ENCODE assay signal across 26 cellular contexts in genomic region chrX:132561483-132561882, GRCh38.
"Had no signal": no experiment of that assay in that cellular context is flagged by ENCODE, and none has a peak within 500 bp of the region (broad histone marks: within the 10 kb centered on the region; RNA-seq: fewer than 3 reads in every experiment).

No MANE protein-coding gene starts in this region.

- H3K36me3 Mint-ChIP-seq: natural killer cell treated with Interleukin-12 subunit alpha and Interleukin-12 subunit beta and Interleukin-15 and Interleukin-18, amount 100 ng/mL, for 72 hours had no signal

- H3K9me3 ChIP-seq: colonic mucosa, gastroesophageal sphincter, left lung, mucosa of descending colon, spleen, testis had no signal

- H3K4me3 ChIP-seq: colonic mucosa, gastroesophageal sphincter, left lung, lung, mucosa of descending colon, spleen, testis had no signal

- H3K27ac ChIP-seq: colonic mucosa, gastroesophageal sphincter, left lung, spleen, testis had no signal

- H3K27ac Mint-ChIP-seq: activated B cell treated with CpG ODN at 0.5 μM for 24 hours; activated CD8-positive, alpha-beta T cell treated with anti-CD3 and anti-CD28 coated beads for 36 hours; activated T-helper 17 cell treated with anti-CD3 and anti-CD28 coated beads, Interleukin-2, amount 50 U/mL, for 72 hours; natural killer cell treated with Interleukin-12 subunit alpha and Interleukin-12 subunit beta and Interleukin-15 and Interleukin-18, amount 100 ng/mL, for 72 hours; T-helper 2 cell treated with Interferon-gamma antibody and Interleukin-4, amounts not matched to agents 5 μg/mL and 100 μg/mL, for 36 hours had no signal

- H3K4me1 ChIP-seq: colonic mucosa, gastroesophageal sphincter, left lung, spleen, testis had no signal

- H3K27me3 Mint-ChIP-seq: activated B cell treated with CpG ODN at 0.5 μM for 24 hours had no signal

- FAIRE-seq: endometrium, urothelium cell line had no signal

- H3K9me3 Mint-ChIP-seq: activated B cell treated with CpG ODN at 0.5 μM for 24 hours; activated CD8-positive, alpha-beta T cell treated with anti-CD3 and anti-CD28 coated beads for 36 hours; activated T-cell treated with anti-CD3 and anti-CD28 coated beads, Interleukin-2, amount 50 U/mL, for 4 hours; activated T-helper 17 cell treated with anti-CD3 and anti-CD28 coated beads, Interleukin-2, amount 50 U/mL, for 72 hours; natural killer cell treated with Interleukin-12 subunit alpha and Interleukin-12 subunit beta and Interleukin-15 and Interleukin-18, amount 100 ng/mL, for 72 hours; T-helper 2 cell treated with Interferon-gamma antibody and Interleukin-4, amounts not matched to agents 5 μg/mL and 100 μg/mL, for 36 hours had no signal

- DNase-seq: activated B cell treated with CpG ODN at 0.5 μM for 24 hours; activated CD4-positive, alpha-beta T cell treated with anti-CD3 and anti-CD28 coated beads, Interleukin-2, amount 50 U/mL, for 1 hour; activated CD8-positive, alpha-beta T cell treated with anti-CD3 and anti-CD28 coated beads for 36 hours; activated gamma-delta T cell treated with Interleukin-2 at 50 U/mL for 16 hours; activated naive CD4-positive, alpha-beta T cell treated with anti-CD3 and anti-CD28 coated beads, Interleukin-2, amount 50 U/mL, for 16 hours; activated T-cell treated with anti-CD3 and anti-CD28 coated beads, Interleukin-2, amount 50 U/mL, for 4 hours; amygdala; colonic mucosa; effector CD8-positive, alpha-beta T cell; hippocampal formation; left lung; mucosa of descending colon; posterior cingulate gyrus; right cardiac atrium; spleen; stimulated activated naive CD8-positive, alpha-beta T cell treated with anti-CD3 and anti-CD28 coated beads, Interleukin-15, Interleukin-2, amounts not matched to agents 100 U/mL and 50 U/mL, for 24 hours; T-helper 1 cell; testis; trophoblast cell had no signal

- ATAC-seq: activated CD8-positive, alpha-beta T cell treated with anti-CD3 and anti-CD28 coated beads for 36 hours; activated T-cell treated with anti-CD3 and anti-CD28 coated beads, Interleukin-2, amount 50 U/mL, for 4 hours; activated T-helper 17 cell treated with anti-CD3 and anti-CD28 coated beads, Interleukin-2, amount 50 U/mL, for 72 hours; gastroesophageal sphincter; left lung; mucosa of descending colon; natural killer cell treated with Interleukin-12 subunit alpha and Interleukin-12 subunit beta and Interleukin-15 and Interleukin-18, amount 100 ng/mL, for 72 hours; right cardiac atrium; stimulated activated naive CD8-positive, alpha-beta T cell treated with anti-CD3 and anti-CD28 coated beads, Interleukin-15, Interleukin-2, amounts not matched to agents 100 U/mL and 50 U/mL, for 24 hours had no signal

- H3K4me1 Mint-ChIP-seq: activated B cell treated with CpG ODN at 0.5 μM for 24 hours; activated T-helper 17 cell treated with anti-CD3 and anti-CD28 coated beads, Interleukin-2, amount 50 U/mL, for 72 hours had no signal

- H3K4me3 Mint-ChIP-seq: activated B cell treated with CpG ODN at 0.5 μM for 24 hours; activated CD8-positive, alpha-beta T cell treated with anti-CD3 and anti-CD28 coated beads for 36 hours; activated T-cell treated with anti-CD3 and anti-CD28 coated beads, Interleukin-2, amount 50 U/mL, for 4 hours; activated T-helper 17 cell treated with anti-CD3 and anti-CD28 coated beads, Interleukin-2, amount 50 U/mL, for 72 hours; natural killer cell treated with Interleukin-12 subunit alpha and Interleukin-12 subunit beta and Interleukin-15 and Interleukin-18, amount 100 ng/mL, for 72 hours; T-helper 2 cell treated with Interferon-gamma antibody and Interleukin-4, amounts not matched to agents 5 μg/mL and 100 μg/mL, for 36 hours had no signal

- H3K27me3 ChIP-seq: gastroesophageal sphincter, testis had no signal

- H3K36me3 ChIP-seq: colonic mucosa, gastroesophageal sphincter, left lung, spleen had no signal
